10 cellular contexts compared by ENCODE assay signal in the genomic region with DNA sequence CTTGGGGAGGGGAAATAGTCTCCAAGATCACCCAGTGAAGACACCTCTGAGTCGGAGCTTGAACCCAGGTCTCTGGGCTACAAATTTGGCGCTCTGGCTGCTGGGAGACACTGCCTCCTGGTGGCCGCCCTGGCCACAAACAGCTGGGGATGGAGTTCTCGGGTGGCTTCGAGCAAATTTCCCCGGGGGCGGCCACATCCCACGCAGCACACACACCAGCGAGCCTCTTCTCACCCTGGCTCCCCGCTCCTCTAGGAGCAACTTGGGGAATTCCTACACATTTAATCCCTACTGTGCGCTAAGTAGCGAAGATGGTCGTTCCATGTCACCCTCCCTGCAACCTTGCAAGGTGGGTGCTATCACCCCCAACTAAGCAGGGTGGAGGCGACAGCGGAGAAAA.
DNase-seq lines count a peak whose midpoint lies in the region; ATAC-seq and TF ChIP-seq lines count a peak whose summit lies in the region.
"Had no signal": no experiment of that assay in that cellular context is flagged by ENCODE, and none has a peak within 500 bp of the region (broad histone marks: within the 10 kb centered on the region; RNA-seq: fewer than 3 reads in every experiment).

No MANE protein-coding gene starts in this region.

- H3K36me3 Mint-ChIP-seq in activated CD8-positive, alpha-beta T cell treated with anti-CD3 and anti-CD28 coated beads, Interleukin-2, amount 10 ng/mL, durations not matched to agents 7 days and 5 days (ENCODE audit: low read depth): no peaks in the 10 kb centered on the region
- H3K36me3 Mint-ChIP-seq: stimulated activated effector memory CD8-positive, alpha-beta T cell treated with anti-CD3 and anti-CD28 coated beads, Interleukin-12 subunit alpha, Interleukin-12 subunit beta, amount 100 ng/mL, for 72 hours had no signal

- DNase-seq in heart left ventricle (peak in 1 of 5 donors; percentile 41), Right ventricle myocardium superior (no peak), iPS-NIHi7 (ENCODE audit: extremely low spot score) (peak; percentile 71), uterus (no peak), activated gamma-delta T cell (lab: John Stamatoyannopoulos, UW) (no peak), NCI-H524 (lab: John Stamatoyannopoulos, UW) (no peak)
- peak; percentile 54 for DNase-seq in activated CD8-positive, alpha-beta T cell treated with anti-CD3 and anti-CD28 coated beads, Interleukin-2, amount 10 ng/mL, durations not matched to agents 7 days and 5 days
- DNase-seq: DMS153 had no signal

- H3K4me3 ChIP-seq in heart left ventricle (no peak overlapping the region), uterus (no peak overlapping the region)

- CTCF ChIA-PET in activated CD8-positive, alpha-beta T cell treated with anti-CD3 and anti-CD28 coated beads, Interleukin-2, amount 10 ng/mL, durations not matched to agents 7 days and 5 days (lab: Charles Lee): interaction anchor here (0.8 to 8.9 kb wide), 26 partner anchors 8 to 462 kb away, joined by 3 to 119 read pairs (median 4); a partner anchor contains a TSS

- ATAC-seq in heart left ventricle (no peak), Right ventricle myocardium superior (ENCODE audit: poor library complexity) (no peak), HG02588 (IDR thresholded peaks at IDR 0.05; ENCODE audit: unreplicated experiment) (no peak)
- no peak for ATAC-seq in activated CD8-positive, alpha-beta T cell treated with anti-CD3 and anti-CD28 coated beads, Interleukin-2, amount 10 ng/mL, durations not matched to agents 7 days and 5 days
- ATAC-seq: stimulated activated effector memory CD8-positive, alpha-beta T cell treated with anti-CD3 and anti-CD28 coated beads, Interleukin-12 subunit alpha, Interleukin-12 subunit beta, amount 100 ng/mL, for 72 hours had no signal

- WGBS in heart left ventricle, 4 donors: 44 to 66% (median 61%) methylated on average over 8 to 15 of the region's 15 CpGs

- POLR2A ChIA-PET in activated CD8-positive, alpha-beta T cell treated with anti-CD3 and anti-CD28 coated beads, Interleukin-2, amount 10 ng/mL, durations not matched to agents 7 days and 5 days (lab: Charles Lee): no interaction called here

- peaks cover 8% of the 10 kb centered on the region for H3K4me1 Mint-ChIP-seq in activated CD8-positive, alpha-beta T cell treated with anti-CD3 and anti-CD28 coated beads, Interleukin-2, amount 10 ng/mL, durations not matched to agents 7 days and 5 days (ENCODE audit: low read depth)

- no peaks in the 10 kb centered on the region for H3K9me3 ChIP-seq in heart left ventricle
- no peaks in the 10 kb centered on the region for H3K9me3 ChIP-seq in uterus

- TF ChIP-seq POLR2A in heart left ventricle (IDR thresholded peaks at IDR 0.05) (no peak), uterus (IDR thresholded peaks at IDR 0.05) (no peak)

- no peak overlapping the region for H3K27ac Mint-ChIP-seq in activated CD8-positive, alpha-beta T cell treated with anti-CD3 and anti-CD28 coated beads, Interleukin-2, amount 10 ng/mL, durations not matched to agents 7 days and 5 days
- H3K27ac Mint-ChIP-seq: stimulated activated effector memory CD8-positive, alpha-beta T cell treated with anti-CD3 and anti-CD28 coated beads, Interleukin-12 subunit alpha, Interleukin-12 subunit beta, amount 100 ng/mL, for 72 hours had no signal

- no peak overlapping the region for H3K4me3 Mint-ChIP-seq in activated CD8-positive, alpha-beta T cell treated with anti-CD3 and anti-CD28 coated beads, Interleukin-2, amount 10 ng/mL, durations not matched to agents 7 days and 5 days
- H3K4me3 Mint-ChIP-seq: stimulated activated effector memory CD8-positive, alpha-beta T cell treated with anti-CD3 and anti-CD28 coated beads, Interleukin-12 subunit alpha, Interleukin-12 subunit beta, amount 100 ng/mL, for 72 hours had no signal

- TF ChIP-seq CTCF in heart left ventricle (IDR thresholded peaks at IDR 0.05): peak in 10 of 12 donors; percentile 6 to 59 (median 34)
- peak in 1 of 4 experiments; percentile 22 for TF ChIP-seq CTCF in uterus (IDR thresholded peaks at IDR 0.05)

- no peaks in the 10 kb centered on the region for H3K4me1 ChIP-seq in heart left ventricle
- no peaks in the 10 kb centered on the region for H3K4me1 ChIP-seq in uterus

- H3K9me3 Mint-ChIP-seq in activated CD8-positive, alpha-beta T cell treated with anti-CD3 and anti-CD28 coated beads, Interleukin-2, amount 10 ng/mL, durations not matched to agents 7 days and 5 days (ENCODE audit: insufficient read depth): no peaks in the 10 kb centered on the region
- H3K9me3 Mint-ChIP-seq: stimulated activated effector memory CD8-positive, alpha-beta T cell treated with anti-CD3 and anti-CD28 coated beads, Interleukin-12 subunit alpha, Interleukin-12 subunit beta, amount 100 ng/mL, for 72 hours had no signal

- H3K27me3 Mint-ChIP-seq in activated CD8-positive, alpha-beta T cell treated with anti-CD3 and anti-CD28 coated beads, Interleukin-2, amount 10 ng/mL, durations not matched to agents 7 days and 5 days (ENCODE audit: low read depth): peaks cover 20% of the 10 kb centered on the region

- no peak overlapping the region for H3K27ac ChIP-seq in heart left ventricle
- H3K27ac ChIP-seq in uterus: no peak overlapping the region

- H3K36me3 ChIP-seq in heart left ventricle: no peaks in the 10 kb centered on the region
- H3K36me3 ChIP-seq in uterus: no peaks in the 10 kb centered on the region

- intact Hi-C loops in heart left ventricle (cut with DNase I) (loop anchor here in 2 of 10 donors (5.0 to 10.0 kb wide), 2 partner anchors 209 to 974 kb away; no protein-coding TSS in a partner anchor), Right ventricle myocardium superior (cut with DNase I) (loop anchor here (5.0 kb wide), 1 partner anchor 211 kb away; no protein-coding TSS in a partner anchor), uterus (cut with DNase I; ENCODE audit: low total_unique reads) (loop anchor here (10.0 kb wide), 1 partner anchor 209 kb away; no protein-coding TSS in a partner anchor)

- H3K27me3 ChIP-seq in heart left ventricle (peaks cover 13 to 52% (median 29%) of the 10 kb centered on the region in 9 donors), uterus (peaks cover 0 to 8% of the 10 kb centered on the region in 2 donors)

Comparison
In these comparisons a context has a peak if more than half of its experiments do, and no peak if none do; other contexts are left out.
1. DNase-seq: peak in activated CD8-positive, alpha-beta T cell treated with anti-CD3 and anti-CD28 coated beads, Interleukin-2, amount 10 ng/mL, durations not matched to agents 7 days and 5 days (single experiment) and iPS-NIHi7 (single experiment); none in Right ventricle myocardium superior (single experiment), uterus (0 of 2), activated gamma-delta T cell (single experiment) and NCI-H524 (0 of 2).